In the genomic region with DNA sequence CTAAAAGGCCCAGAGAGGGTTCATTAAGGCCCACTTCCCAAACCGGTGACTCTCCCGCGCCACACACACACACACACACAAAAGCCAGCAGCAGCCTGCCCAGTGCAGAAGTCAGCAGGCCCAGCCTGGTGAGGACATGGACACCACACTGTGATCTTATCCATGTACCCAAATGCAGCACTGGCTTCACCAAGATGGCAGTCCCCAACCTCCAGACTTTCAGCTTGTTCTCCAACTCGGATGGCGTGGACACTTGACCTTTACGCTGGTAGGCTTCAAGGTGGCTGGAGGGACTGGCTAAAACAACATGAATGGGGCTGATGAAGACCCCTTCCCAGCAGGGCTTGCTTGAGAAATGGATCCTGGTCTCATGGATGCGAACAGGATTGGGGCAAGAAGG, we compare ENCODE assay signal across 1 cellular context.
TF ChIP-seq lines count a peak whose summit lies in the region.

No MANE protein-coding gene starts in this region.

TF ChIP-seq in HepG2, 621 proteins besides CTCF, POLR2A, EP300 and RAD21:
- TF ChIP-seq MXD4 (CRISPR knock-in tag; IDR thresholded peaks at IDR 0.05): no peak
- TF ChIP-seq, protein P1, sequence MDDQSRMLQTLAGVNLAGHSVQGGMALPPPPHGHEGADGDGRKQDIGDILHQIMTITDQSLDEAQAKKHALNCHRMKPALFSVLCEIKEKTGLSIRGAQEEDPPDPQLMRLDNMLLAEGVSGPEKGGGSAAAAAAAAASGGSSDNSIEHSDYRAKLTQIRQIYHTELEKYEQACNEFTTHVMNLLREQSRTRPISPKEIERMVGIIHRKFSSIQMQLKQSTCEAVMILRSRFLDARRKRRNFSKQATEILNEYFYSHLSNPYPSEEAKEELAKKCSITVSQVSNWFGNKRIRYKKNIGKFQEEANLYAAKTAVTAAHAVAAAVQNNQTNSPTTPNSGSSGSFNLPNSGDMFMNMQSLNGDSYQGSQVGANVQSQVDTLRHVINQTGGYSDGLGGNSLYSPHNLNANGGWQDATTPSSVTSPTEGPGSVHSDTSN (CRISPR knock-in tag; IDR thresholded peaks at IDR 0.05; ENCODE audit: borderline replicate concordance): no peak
- TF ChIP-seq, protein P2, sequence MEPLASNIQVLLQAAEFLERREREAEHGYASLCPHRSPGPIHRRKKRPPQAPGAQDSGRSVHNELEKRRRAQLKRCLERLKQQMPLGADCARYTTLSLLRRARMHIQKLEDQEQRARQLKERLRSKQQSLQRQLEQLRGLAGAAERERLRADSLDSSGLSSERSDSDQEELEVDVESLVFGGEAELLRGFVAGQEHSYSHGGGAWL (CRISPR knock-in tag; IDR thresholded peaks at IDR 0.05): no peak
- TF ChIP-seq ARNTL (CRISPR knock-in tag; IDR thresholded peaks at IDR 0.05): no peak
- no peak for TF ChIP-seq ZNF34 (CRISPR knock-in tag; IDR thresholded peaks at IDR 0.05; ENCODE audit: borderline replicate concordance)
- TF ChIP-seq ZNF747 (CRISPR knock-in tag; IDR thresholded peaks at IDR 0.05; ENCODE audit: borderline replicate concordance): no peak
- no peak for TF ChIP-seq RFX1 (IDR thresholded peaks at IDR 0.05)
- no peak for TF ChIP-seq ZSCAN20 (CRISPR knock-in tag; IDR thresholded peaks at IDR 0.05; ENCODE audit: borderline replicate concordance)
- no peak for TF ChIP-seq ZNF329 (CRISPR knock-in tag; IDR thresholded peaks at IDR 0.05; ENCODE audit: low read depth)
